ENCODE assay signal across 18 cellular contexts in genomic region chr13:70357031-70357430, GRCh38.
DNase-seq lines count a peak whose midpoint lies in the region; ATAC-seq and TF ChIP-seq lines count a peak whose summit lies in the region.
"Had no signal": no experiment of that assay in that cellular context is flagged by ENCODE, and none has a peak within 500 bp of the region (broad histone marks: within the 10 kb centered on the region; RNA-seq: fewer than 3 reads in every experiment).

No MANE protein-coding gene starts in this region.

- no peak for TF ChIP-seq RAD21 in SK-N-SH (IDR thresholded peaks at IDR 0.05; ENCODE audit: low read length)

- no peaks in the 10 kb centered on the region for H3K36me3 ChIP-seq in SK-N-SH (replicated peaks in 1 of 2; ENCODE audit: control insufficient read depth in 1 of 2, insufficient read depth in 2 of 2, low read length in 1 of 2)
- H3K36me3 ChIP-seq: BLaER1 treated with 17β-estradiol and CSF1 and Interleukin-3, amounts not matched to agents 10 nM and 100 nM had no signal

- H3K4me3 ChIP-seq in SK-N-SH (ENCODE audit: low read depth in 2 of 2, low read length in 1 of 2): no peak overlapping the region
- H3K4me3 ChIP-seq in epithelial cell of esophagus (ENCODE audit: low read length): no peak overlapping the region
- H3K4me3 ChIP-seq: A549; BLaER1 treated with 17β-estradiol and CSF1 and Interleukin-3, amounts not matched to agents 10 nM and 100 nM; GM12878 had no signal

- H3K9me2 ChIP-seq in SK-N-SH: no peaks in the 10 kb centered on the region

- TF ChIP-seq EP300 in SK-N-SH (IDR thresholded peaks at IDR 0.05; ENCODE audit: borderline replicate concordance in 1 of 2, low read depth in 1 of 2, low read length in 1 of 2): no peak

- WGBS in SK-N-SH (ENCODE audit: low lambda C conversion rate): 19% methylated on average over 1 of the region's 1 CpG

- POLR2A ChIA-PET in SK-N-SH (lab: Yijun Ruan, JAX) (no interaction called here), RWPE1 (lab: Yijun Ruan, JAX; ENCODE audit: low non-redundant PET) (no interaction called here)

- CTCF ChIA-PET in SK-N-SH (lab: Yijun Ruan, JAX) (no interaction called here), RWPE1 (lab: Yijun Ruan, JAX) (no interaction called here)

- ATAC-seq in SK-N-SH treated with all-trans-retinoic acid at 6 μM for 48 hours: no peak
- ATAC-seq: A549; CD8-positive, alpha-beta T cell; GM12878 had no signal

- no peaks in the 10 kb centered on the region for H3K79me2 ChIP-seq in SK-N-SH (ENCODE audit: insufficient read depth)

- H3K27ac ChIP-seq in SK-N-SH (ENCODE audit: low read depth in 2 of 2, low read length in 1 of 2) (no peak overlapping the region), RWPE1 (no peak overlapping the region)
- H3K27ac ChIP-seq: 22Rv1; A549; BLaER1 treated with 17β-estradiol and CSF1 and Interleukin-3, amounts not matched to agents 10 nM and 100 nM; C4-2B had no signal

- H3F3A ChIP-seq in SK-N-SH (replicated peaks; ENCODE audit: insufficient read depth): no peaks in the 10 kb centered on the region

- H3K9me3 ChIP-seq in SK-N-SH: no peaks in the 10 kb centered on the region
- H3K9me3 ChIP-seq: A549; BLaER1 treated with 17β-estradiol and CSF1 and Interleukin-3, amounts not matched to agents 10 nM and 100 nM; Caco-2 had no signal

- H3K9ac ChIP-seq in SK-N-SH: no peak overlapping the region
- H3K9ac ChIP-seq: BLaER1 treated with 17β-estradiol and CSF1 and Interleukin-3, amounts not matched to agents 10 nM and 100 nM had no signal

- no peak for TF ChIP-seq CTCF in SK-N-SH (IDR thresholded peaks at IDR 0.05)
- no peak for TF ChIP-seq CTCF in epithelial cell of esophagus (IDR thresholded peaks at IDR 0.05; ENCODE audit: insufficient read depth, low read depth, low read length, missing control alignments)
- TF ChIP-seq CTCF in RWPE1 (conservative IDR thresholded peaks at IDR 0.05; ENCODE audit: low read depth): no peak

- no peak overlapping the region for H2AFZ ChIP-seq in SK-N-SH (ENCODE audit: low read depth)

- H3K4me1 ChIP-seq in SK-N-SH (ENCODE audit: control insufficient read depth in 1 of 2, insufficient read depth in 2 of 2, low read depth in 1 of 2, low read length in 1 of 2): no peaks in the 10 kb centered on the region
- H3K4me1 ChIP-seq: A549, Caco-2 had no signal

- H3K27me3 ChIP-seq in SK-N-SH (ENCODE audit: insufficient read depth): no peaks in the 10 kb centered on the region
- H3K27me3 ChIP-seq: BLaER1 treated with 17β-estradiol and CSF1 and Interleukin-3, amounts not matched to agents 10 nM and 100 nM had no signal

- no peak overlapping the region for H3K4me2 ChIP-seq in SK-N-SH
- H3K4me2 ChIP-seq: A549; BLaER1 treated with 17β-estradiol and CSF1 and Interleukin-3, amounts not matched to agents 10 nM and 100 nM had no signal

- no peaks in the 10 kb centered on the region for H4K20me1 ChIP-seq in SK-N-SH (ENCODE audit: insufficient read depth)
- H4K20me1 ChIP-seq: BLaER1 treated with 17β-estradiol and CSF1 and Interleukin-3, amounts not matched to agents 10 nM and 100 nM had no signal

- DNase-seq in SK-N-SH: no peak
- DNase-seq in epithelial cell of esophagus (ENCODE audit: low read depth): peak; percentile 50
- peak; percentile 48 for DNase-seq in renal cortical epithelial cell (ENCODE audit: low read depth)
- no peak for DNase-seq in SKM-1 (lab: John Stamatoyannopoulos, UW; ENCODE audit: unreplicated experiment)
- no peak for DNase-seq in RWPE1 (ENCODE audit: low spot score)
- DNase-seq: AML-193; Caco-2; Calu3; CD4-positive, alpha-beta T cell; CD8-positive, alpha-beta T cell; DMS79 treated with DMSO at 0.1 percent for 48 hours; GF-D8 had no signal

TF ChIP-seq in SK-N-SH treated with all-trans-retinoic acid at 6 μM for 48 hours, 23 proteins besides CTCF, POLR2A, EP300 and RAD21:
- TF ChIP-seq TOX (CRISPR knock-in tag; IDR thresholded peaks at IDR 0.05; ENCODE audit: borderline replicate concordance): no peak
- TF ChIP-seq ESRRG (CRISPR knock-in tag; IDR thresholded peaks at IDR 0.05): no peak
- no peak for TF ChIP-seq ZC3H10 (CRISPR knock-in tag; IDR thresholded peaks at IDR 0.05)
- 0 out of 2 replicates have a peak, but pooled peaks have one; percentile 15 for TF ChIP-seq ISL1 (CRISPR knock-in tag; IDR thresholded peaks at IDR 0.05)

TF ChIP-seq in SK-N-SH, 30 proteins besides CTCF, POLR2A, EP300 and RAD21:
- no peak for TF ChIP-seq POLR2AphosphoS5 (IDR thresholded peaks at IDR 0.05; ENCODE audit: low read depth, low read length)
- TF ChIP-seq SMC3 (IDR thresholded peaks at IDR 0.05; ENCODE audit: low read depth, low read length): no peak
- no peak for TF ChIP-seq MEF2A (IDR thresholded peaks at IDR 0.05; ENCODE audit: borderline replicate concordance, low read depth)
- TF ChIP-seq TEAD4 (IDR thresholded peaks at IDR 0.05; ENCODE audit: borderline replicate concordance, insufficient read depth): no peak
- no peak for TF ChIP-seq FOSL2 (IDR thresholded peaks at IDR 0.05; ENCODE audit: borderline replicate concordance, low read depth)
- no peak for TF ChIP-seq RXRA (IDR thresholded peaks at IDR 0.05; ENCODE audit: borderline replicate concordance, low read depth)
- no peak for TF ChIP-seq FOXM1 (IDR thresholded peaks at IDR 0.05; ENCODE audit: low read depth)
- no peak for TF ChIP-seq GATA2 (CRISPR knock-in tag; IDR thresholded peaks at IDR 0.05)
- TF ChIP-seq USF1 (IDR thresholded peaks at IDR 0.05; ENCODE audit: borderline replicate concordance, low read depth): no peak
- no peak for TF ChIP-seq EZH2phosphoT487 (IDR thresholded peaks at IDR 0.05; ENCODE audit: borderline replicate concordance, low read depth)

Comparison
In these comparisons a context has a peak if more than half of its experiments do, and no peak if none do; other contexts are left out.
1. DNase-seq: peak in epithelial cell of esophagus (single experiment) and renal cortical epithelial cell (single experiment); none in SK-N-SH (single experiment), SKM-1 (single experiment) and RWPE1 (single experiment).